16 cellular contexts compared by ENCODE assay signal in the genomic region with DNA sequence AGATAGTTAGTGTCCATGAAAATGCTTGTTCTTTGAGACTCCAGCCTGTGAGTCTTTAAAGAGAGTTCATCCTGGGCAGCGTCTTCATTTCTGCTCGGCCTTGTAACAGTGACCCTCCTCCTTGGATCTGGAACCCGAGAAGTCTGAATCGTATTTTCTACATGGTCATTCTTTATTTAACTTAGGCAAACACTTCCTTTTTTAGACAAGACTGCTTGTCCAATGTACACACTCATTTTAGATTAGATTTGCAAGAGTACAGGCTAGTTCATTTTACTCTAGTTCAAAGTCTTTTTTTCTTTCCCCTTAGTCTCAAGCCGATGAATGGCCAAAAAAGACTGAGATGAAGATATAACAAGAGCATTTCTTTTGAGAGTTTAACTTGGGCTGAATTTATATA.
DNase-seq lines count a peak whose midpoint lies in the region; ATAC-seq and TF ChIP-seq lines count a peak whose summit lies in the region.
"Had no signal": no experiment of that assay in that cellular context is flagged by ENCODE, and none has a peak within 500 bp of the region (broad histone marks: within the 10 kb centered on the region; RNA-seq: fewer than 3 reads in every experiment).

No MANE protein-coding gene starts in this region.

- H3K9me3 Mint-ChIP-seq in CD14-positive monocyte (peaks cover 0 to 4% (median 0%) of the 10 kb centered on the region in 7 donors), HFFc6 (peaks cover 9% of the 10 kb centered on the region; the same call in 1 of the 2 replicates)
- H3K9me3 Mint-ChIP-seq: activated CD4-positive, alpha-beta memory T cell treated with anti-CD3 and anti-CD28 coated beads for 36 hours had no signal

- peak overlapping the region in 6 of 7 donors; percentile 38 to 82 (median 56) for H3K27ac Mint-ChIP-seq in CD14-positive monocyte
- H3K27ac Mint-ChIP-seq in HFFc6: no peak overlapping the region
- H3K27ac Mint-ChIP-seq: activated CD4-positive, alpha-beta memory T cell treated with anti-CD3 and anti-CD28 coated beads for 36 hours had no signal

- intact Hi-C loops in CD14-positive monocyte (cut with micrococcal nuclease) (no loop called here), right lobe of liver (cut with DNase I) (no loop called here)

- peaks cover 0 to 31% (median 9%) of the 10 kb centered on the region in 4 donors for H3K4me1 ChIP-seq in right lobe of liver
- H3K4me1 ChIP-seq: BE2C had no signal

- H3K36me3 Mint-ChIP-seq in CD14-positive monocyte (peaks cover 29 to 34% of the 10 kb centered on the region in 2 donors), HFFc6 (ENCODE audit: low read depth) (no peaks in the 10 kb centered on the region)
- H3K36me3 Mint-ChIP-seq: activated CD4-positive, alpha-beta memory T cell treated with anti-CD3 and anti-CD28 coated beads for 36 hours had no signal

- H3K27me3 Mint-ChIP-seq in CD14-positive monocyte (ENCODE audit: low read depth in 3 of 3): peaks cover 3 to 9% (median 6%) of the 10 kb centered on the region in 3 donors
- H3K27me3 Mint-ChIP-seq in HFFc6 (ENCODE audit: insufficient read depth): peaks cover 1% of the 10 kb centered on the region; the same call in 1 of the 2 replicates

- H3K4me1 Mint-ChIP-seq in CD14-positive monocyte: peaks cover 56% of the 10 kb centered on the region
- H3K4me1 Mint-ChIP-seq in HFFc6 (ENCODE audit: low read depth): peaks cover 11% of the 10 kb centered on the region; the same call in 1 of the 2 replicates

- H3K4me3 Mint-ChIP-seq in CD14-positive monocyte (peak overlapping the region in 1 of 2 donors; percentile 33), HFFc6 (no peak overlapping the region)
- H3K4me3 Mint-ChIP-seq: activated CD4-positive, alpha-beta memory T cell treated with anti-CD3 and anti-CD28 coated beads for 36 hours had no signal

- ATAC-seq in right lobe of liver (peak; percentile 43 to 70 (median 55)), GM21576 (IDR thresholded peaks at IDR 0.05; ENCODE audit: unreplicated experiment) (no peak)
- ATAC-seq: right cardiac atrium had no signal

- peak overlapping the region in 2 of 3 donors; percentile 32 to 42 for H3K27ac ChIP-seq in right lobe of liver
- H3K27ac ChIP-seq: foreskin keratinocyte, HL-60, KMS-11 had no signal

- H3K9me3 ChIP-seq in right lobe of liver: no peaks in the 10 kb centered on the region
- H3K9me3 ChIP-seq: BE2C had no signal

- TF ChIP-seq CTCF in CD14-positive monocyte (IDR thresholded peaks at IDR 0.05) (no peak), right lobe of liver (IDR thresholded peaks at IDR 0.05) (no peak), HFFc6 (IDR thresholded peaks at IDR 0.05) (no peak)

- H3K27me3 ChIP-seq in right lobe of liver: no peaks in the 10 kb centered on the region
- H3K27me3 ChIP-seq: BE2C, foreskin keratinocyte had no signal

- no peak overlapping the region for H3K4me3 ChIP-seq in right lobe of liver

- TF ChIP-seq POLR2A in right lobe of liver (IDR thresholded peaks at IDR 0.05): no peak

- DNase-seq in CD14-positive monocyte (ENCODE audit: low spot score): no peak
- peak; percentile 69 for DNase-seq in DMS79 treated with DMSO at 0.1 percent for 48 hours (lab: John Stamatoyannopoulos, UW)
- DNase-seq in SKM-1 treated with dmso at 0.1 percent for 144 hours (lab: John Stamatoyannopoulos, UW; ENCODE audit: unreplicated experiment): peak; percentile 13
- no peak for DNase-seq in right lobe of liver
- DNase-seq in inferior parietal cortex (ENCODE audit: extremely low spot score): no peak
- DNase-seq in activated CD8-positive, alpha-beta memory T cell treated with anti-CD3 and anti-CD28 coated beads, Interleukin-2, amount 50 U/mL, for 48 hours: no peak
- no peak for DNase-seq in HFFc6
- DNase-seq: activated CD4-positive, alpha-beta memory T cell treated with anti-CD3 and anti-CD28 coated beads for 36 hours; BE2C; DND-41; right cardiac atrium; stimulated activated CD4-positive, alpha-beta T cell treated with anti-CD3 and anti-CD28 coated beads, Interleukin-2, amount 100 ng/mL, for 24 hours had no signal

- 8% methylated on average over 5 of the region's 5 CpGs for WGBS in right lobe of liver (ENCODE audit: insufficient coverage, low coverage, low lambda C conversion rate, missing lambda C conversion rate)

- no peaks in the 10 kb centered on the region for H3K36me3 ChIP-seq in right lobe of liver
- H3K36me3 ChIP-seq: BE2C had no signal

Comparison
In these comparisons a context has a peak if more than half of its experiments do, and no peak if none do; other contexts are left out.
1. DNase-seq: peak in DMS79 treated with DMSO at 0.1 percent for 48 hours (single experiment) and SKM-1 treated with dmso at 0.1 percent for 144 hours (single experiment); none in CD14-positive monocyte (single experiment), right lobe of liver (0 of 3), inferior parietal cortex (single experiment), activated CD8-positive, alpha-beta memory T cell treated with anti-CD3 and anti-CD28 coated beads, Interleukin-2, amount 50 U/mL, for 48 hours (single experiment) and HFFc6 (single experiment).